8 cellular contexts compared by ENCODE assay signal in genomic region chr17:75457047-75457654, GRCh38. TPM values are rescaled to one million over a fixed set of nuclear protein-coding genes. Genes with fewer than 3 reads are reported as not detected.
DNase-seq lines count a peak whose midpoint lies in the region; ATAC-seq and TF ChIP-seq lines count a peak whose summit lies in the region.

No MANE protein-coding gene starts in this region.

- POLR2A ChIA-PET in PC-3 (lab: Charles Lee; ENCODE audit: unreplicated experiment) = interaction anchor here (0.6 to 1.2 kb wide), 2 partner anchors 29 to 422 kb away, joined by 4 to 5 read pairs; no protein-coding TSS in a partner anchor

- BruUV-seq in PC-3 (replicated peaks; lab: Mats Ljungman, UMichigan) = no TSS peak

- no peaks in the 10 kb centered on the region for H3F3A ChIP-seq in PC-3 (ENCODE audit: low read length, unreplicated experiment)

- H2AFZ ChIP-seq in PC-3 (ENCODE audit: low read length) = peak overlapping the region; percentile 80

- peak overlapping the region; percentile 100 for H3K4me3 ChIP-seq in AG09309 (ENCODE audit: control insufficient read depth, low read depth, low read length)
- H3K4me3 ChIP-seq in H7 (ENCODE audit: insufficient read depth, low read depth, low read length) = peak overlapping the region; percentile 69
- H3K4me3 ChIP-seq in PC-3 (ENCODE audit: low read length) = peak overlapping the region; percentile 85
- peak overlapping the region; percentile 55 to 72 for H3K4me3 ChIP-seq in body of pancreas
- peak overlapping the region; percentile 84 for H3K4me3 ChIP-seq in skeletal muscle satellite cell (ENCODE audit: low read length)

- H4K20me1 ChIP-seq in PC-3 (ENCODE audit: low read length) = no peaks in the 10 kb centered on the region

- H3K4me1 ChIP-seq in PC-3 (ENCODE audit: insufficient read depth, low read length) (peaks cover 38% of the 10 kb centered on the region), body of pancreas (peaks cover 10% of the 10 kb centered on the region), skeletal muscle satellite cell (ENCODE audit: control insufficient read depth, insufficient read depth, low read length) (peaks cover 12% of the 10 kb centered on the region)

- no peaks in the 10 kb centered on the region for H3K9me3 ChIP-seq in PC-3 (ENCODE audit: low read length)
- H3K9me3 ChIP-seq in body of pancreas = no peaks in the 10 kb centered on the region
- H3K9me3 ChIP-seq in skeletal muscle satellite cell (replicated peaks; ENCODE audit: low read length) = no peaks in the 10 kb centered on the region

- no peak for DNase-seq in AG09309 (ENCODE audit: low read depth)
- DNase-seq in H7 = peak; percentile 81
- peak; percentile 52 for DNase-seq in PC-3
- DNase-seq in body of pancreas = peak in 3 of 4 donors; percentile 16 to 31 (median 31)
- DNase-seq in iPS-NIHi11 (ENCODE audit: low spot score) = peak; percentile 60
- DNase-seq in NCI-H2029 treated with DMSO at 0.1 percent for 48 hours (lab: John Stamatoyannopoulos, UW) = no peak

- H3K9ac ChIP-seq in PC-3 (ENCODE audit: low read length) = peak overlapping the region; percentile 84
- peak overlapping the region; percentile 94 for H3K9ac ChIP-seq in skeletal muscle satellite cell (ENCODE audit: low read depth, low read length)

- H3K79me2 ChIP-seq in PC-3 (ENCODE audit: low read length) = peaks cover 20% of the 10 kb centered on the region

- WGBS in body of pancreas, 2 donors = 0 to 1% methylated on average over 11 to 38 of the region's 38 CpGs

- no peaks in the 10 kb centered on the region for H3K9me2 ChIP-seq in PC-3 (replicated peaks; ENCODE audit: low read length)

- H3K27me3 ChIP-seq in H7 (ENCODE audit: control insufficient read depth, insufficient read depth, low read length) = no peaks in the 10 kb centered on the region
- no peaks in the 10 kb centered on the region for H3K27me3 ChIP-seq in PC-3 (ENCODE audit: low read length)
- no peaks in the 10 kb centered on the region for H3K27me3 ChIP-seq in body of pancreas
- no peaks in the 10 kb centered on the region for H3K27me3 ChIP-seq in skeletal muscle satellite cell (ENCODE audit: control insufficient read depth, insufficient read depth, low read length)

- TF ChIP-seq CTCF in AG09309 (IDR thresholded peaks at IDR 0.05; ENCODE audit: control insufficient read depth, insufficient read depth, low read depth, low read length, missing control alignments) (no peak), PC-3 (conservative IDR thresholded peaks at IDR 0.05; ENCODE audit: low read depth, low read length) (no peak), body of pancreas (IDR thresholded peaks at IDR 0.05) (no peak)

- H3K4me2 ChIP-seq in PC-3 (ENCODE audit: low read length) (peak overlapping the region; percentile 87), skeletal muscle satellite cell (ENCODE audit: low read length) (peak overlapping the region; percentile 94)

- intact Hi-C loops in PC-3 (cut with micrococcal nuclease) = loop anchor here (2.0 to 5.0 kb wide), 2 partner anchors 30 to 60 kb away; partner anchors contain the start of genes CASKIN2 and TSEN54
- intact Hi-C loops in body of pancreas (cut with DNase I) = no loop called here

- TF ChIP-seq POLR2A in body of pancreas (IDR thresholded peaks at IDR 0.05) = no peak

- CTCF ChIA-PET in PC-3 (lab: Charles Lee) = interaction anchor here (0.5 to 2.1 kb wide), 3 partner anchors 14 to 186 kb away, joined by 3 to 6 read pairs (median 5); partner anchors contain the start of genes MIF4GD and TSEN54

- H3K36me3 ChIP-seq in H7 (replicated peaks; ENCODE audit: control insufficient read depth, insufficient read depth, low read length) (no peaks in the 10 kb centered on the region), PC-3 (ENCODE audit: low read depth, low read length) (no peaks in the 10 kb centered on the region), body of pancreas (replicated peaks in 1 of 2; ENCODE audit: insufficient read depth in 1 of 2, low read depth in 2 of 2) (no peaks in the 10 kb centered on the region), skeletal muscle satellite cell (ENCODE audit: insufficient read depth, low read length) (no peaks in the 10 kb centered on the region)

- H3K27ac ChIP-seq in PC-3 (ENCODE audit: low read length) = peak overlapping the region; percentile 7; the same call in 1 of the 2 replicates
- peak overlapping the region in 3 of 4 donors; percentile 67 to 90 (median 69) for H3K27ac ChIP-seq in body of pancreas

- ATAC-seq in PC-3 (peak; percentile 10), body of pancreas (peak; percentile 15), HG02571 (IDR thresholded peaks at IDR 0.05; ENCODE audit: unreplicated experiment) (no peak)

RNA-seq across cellular contexts. Expression of gene TMEM94, which starts 0.7 kb away (rescaled TPM):
- 58.2 and 76.8 TPM in 2 replicates for total RNA-seq in H7 (2014; rRNA removed; shearing (Covaris generic))
- total RNA-seq in PC-3 (2014; rRNA removed) (45.6 and 88.3 TPM in 2 replicates), body of pancreas (100 to 1,000 TPM in 1 of 2 donors, 10 to 100 TPM in 1; 27.2 to 145 TPM)
- total RNA-seq in skeletal muscle satellite cell (2012; rRNA removed) = 10.4 and 14.4 TPM in 2 replicates

RNA-seq across cellular contexts. Expression of gene GRB2, which starts 51.7 kb away (rescaled TPM):
- 98.7 and 100 TPM in 2 replicates for total RNA-seq in H7 (2014; rRNA removed; shearing (Covaris generic))
- total RNA-seq in PC-3 (2014; rRNA removed) (224 and 282 TPM in 2 replicates), body of pancreas (100 to 1,000 TPM in 1 of 2 donors, 10 to 100 TPM in 1; 51.9 to 118 TPM)
- 72.1 and 75.8 TPM in 2 replicates for total RNA-seq in skeletal muscle satellite cell (2012; rRNA removed)

RNA-seq across cellular contexts. Expression of gene CASKIN2, which starts 58.2 kb away (rescaled TPM):
- 11.8 and 13.1 TPM in 2 replicates for total RNA-seq in H7 (2014; rRNA removed; shearing (Covaris generic))
- total RNA-seq in PC-3 (2014; rRNA removed) (22.0 and 28.3 TPM in 2 replicates), body of pancreas (10 to 100 TPM in 1 of 2 donors, 1 to 10 TPM in 1; 9.1 to 16.2 TPM)
- total RNA-seq in skeletal muscle satellite cell (2012; rRNA removed) = 4.6 and 6.1 TPM in 2 replicates

RNA-seq across cellular contexts. Expression of gene TSEN54, which starts 59.2 kb away (rescaled TPM):
- 45.2 and 49.4 TPM in 2 replicates for total RNA-seq in H7 (2014; rRNA removed; shearing (Covaris generic))
- total RNA-seq in PC-3 (2014; rRNA removed) (61.6 and 70.4 TPM in 2 replicates), body of pancreas (100 to 1,000 TPM in 1 of 2 donors, 10 to 100 TPM in 1; 63.8 to 123 TPM)
- 8.1 and 9.1 TPM in 2 replicates for total RNA-seq in skeletal muscle satellite cell (2012; rRNA removed)

Comparison
In these comparisons a context has a peak if more than half of its experiments do, and no peak if none do; other contexts are left out.
1. DNase-seq: peak in H7 (single experiment), PC-3 (single experiment), body of pancreas (3 of 4) and iPS-NIHi11 (single experiment); none in AG09309 (single experiment) and NCI-H2029 treated with DMSO at 0.1 percent for 48 hours (single experiment).
2. Peak in every context shown above with its lines, with median percentiles within 50 percentile points of each other: H3K4me3 ChIP-seq.